32 cellular contexts compared by ENCODE assay signal in the genomic region with DNA sequence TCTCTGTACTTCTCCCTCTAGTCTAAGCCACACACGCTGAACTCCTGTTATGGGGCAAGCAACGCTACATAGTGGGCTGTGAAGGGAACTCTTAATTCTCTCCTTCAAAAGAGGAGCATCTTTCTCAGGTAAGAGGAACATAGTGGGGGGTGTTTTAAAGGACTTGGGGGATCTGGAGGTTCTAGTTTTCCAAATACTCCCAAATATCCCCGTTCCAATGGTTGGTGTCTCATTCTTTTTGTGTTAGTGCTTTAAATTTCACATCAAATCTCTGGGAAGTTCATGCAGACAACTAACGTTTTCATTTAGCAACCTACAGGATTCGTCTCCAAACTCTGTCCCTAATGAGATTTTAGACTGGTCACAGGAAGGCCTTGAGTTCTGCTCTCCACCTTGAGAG. TPM values are rescaled to one million over a fixed set of nuclear protein-coding genes. Genes with fewer than 3 reads are reported as not detected.
"Had no signal": no experiment of that assay in that cellular context is flagged by ENCODE, and none has a peak within 500 bp of the region (broad histone marks: within the 10 kb centered on the region; RNA-seq: fewer than 3 reads in every experiment).

No MANE protein-coding gene starts in this region.

- H3K4me1 ChIP-seq: neural progenitor cell, parathyroid adenoma, psoas muscle, right lobe of liver had no signal

- H3K36me3 ChIP-seq: neural progenitor cell, ovary, right lobe of liver, spleen, suprapubic skin, tibial artery, transverse colon, upper lobe of right lung, uterus had no signal

- H3K36me3 Mint-ChIP-seq: natural killer cell had no signal

- H3K27me3 Mint-ChIP-seq: progenitor cell of endocrine pancreas, type B pancreatic cell had no signal

- H3K27ac ChIP-seq: neural progenitor cell, ovary, parathyroid adenoma, psoas muscle, right lobe of liver, skin epidermis, spleen, suprapubic skin, testis, tibial artery, transverse colon, upper lobe of right lung, uterus had no signal

- H3K4me2 ChIP-seq: neural progenitor cell, smooth muscle cell had no signal

- H3K4me1 Mint-ChIP-seq: natural killer cell; stimulated activated memory B cell treated with anti-CD40 and anti-IgM and Interleukin-4, amounts not matched to agents 10 μg/mL and 1 μg/mL and 100 μg/mL, for 72 hours; stimulated activated naive CD8-positive, alpha-beta T cell treated with anti-CD3 and anti-CD28 coated beads, Interleukin-15, amount 100 ng/mL, for 72 hours had no signal

- H3K27me3 ChIP-seq: ovary, right lobe of liver, suprapubic skin, testis, tibial artery, transverse colon, upper lobe of right lung, uterus had no signal

- H3K27ac Mint-ChIP-seq: natural killer cell; neural progenitor cell; stimulated activated memory B cell treated with anti-CD40 and anti-IgM and Interleukin-4, amounts not matched to agents 10 μg/mL and 1 μg/mL and 100 μg/mL, for 72 hours; stimulated activated naive CD8-positive, alpha-beta T cell treated with anti-CD3 and anti-CD28 coated beads, Interleukin-15, amount 100 ng/mL, for 72 hours; type B pancreatic cell had no signal

- H3K9ac ChIP-seq: neural progenitor cell, parathyroid adenoma had no signal

- H3K4me3 Mint-ChIP-seq: natural killer cell; nephron; neural progenitor cell; stimulated activated memory B cell treated with anti-CD40 and anti-IgM and Interleukin-4, amounts not matched to agents 10 μg/mL and 1 μg/mL and 100 μg/mL, for 72 hours; stimulated activated naive CD8-positive, alpha-beta T cell treated with anti-CD3 and anti-CD28 coated beads, Interleukin-15, amount 100 ng/mL, for 72 hours; type B pancreatic cell had no signal

- DNase-seq: natural killer cell; occipital lobe; psoas muscle; right cardiac atrium; right lobe of liver; spleen; stimulated activated CD4-positive, alpha-beta T cell treated with anti-CD3 and anti-CD28 coated beads, Interleukin-12 subunit alpha, Interleukin-12 subunit beta, amount 100 ng/mL, for 4 hours; stimulated activated CD4-positive, alpha-beta T cell treated with anti-CD3 and anti-CD28 coated beads, Interleukin-1b, Interleukin-23, amount 100 ng/mL, for 48 hours; stimulated activated CD4-positive, alpha-beta T cell treated with anti-CD3 and anti-CD28 coated beads, Interleukin-4, amount 100 ng/mL, for 1 hour; stimulated activated CD4-positive, alpha-beta T cell treated with anti-CD3 and anti-CD28 coated beads, Interleukin-4, amount 100 ng/mL, for 4 hours; stimulated activated CD8-positive, alpha-beta memory T cell treated with anti-CD3 and anti-CD28 coated beads, Interleukin-4, amount 100 ng/mL, for 48 hours; stimulated activated naive CD4-positive, alpha-beta T cell; stimulated activated naive CD8-positive, alpha-beta T cell treated with anti-CD3 and anti-CD28 coated beads, Interleukin-15, amount 100 ng/mL, for 72 hours; stimulated activated naive CD8-positive, alpha-beta T cell treated with anti-CD3 and anti-CD28 coated beads, Interleukin-15, Interleukin-2, amounts not matched to agents 100 U/mL and 50 U/mL, for 24 hours; substantia nigra; testis; transverse colon; upper lobe of right lung; uterus had no signal

- H2AFZ ChIP-seq: neural progenitor cell, parathyroid adenoma had no signal

- H3K9me3 ChIP-seq: ovary, right lobe of liver, suprapubic skin, testis, upper lobe of right lung, uterus had no signal

- H3K4me3 ChIP-seq: neural progenitor cell, ovary, psoas muscle, right lobe of liver, skin epidermis, smooth muscle cell, spleen, suprapubic skin, testis, tibial artery, transverse colon, upper lobe of right lung, uterus had no signal

- ATAC-seq: natural killer cell; psoas muscle; right cardiac atrium; right lobe of liver; stimulated activated memory B cell treated with anti-CD40 and anti-IgM and Interleukin-4, amounts not matched to agents 10 μg/mL and 1 μg/mL and 100 μg/mL, for 72 hours; stimulated activated naive CD8-positive, alpha-beta T cell treated with anti-CD3 and anti-CD28 coated beads, Interleukin-15, amount 100 ng/mL, for 72 hours; stimulated activated naive CD8-positive, alpha-beta T cell treated with anti-CD3 and anti-CD28 coated beads, Interleukin-15, Interleukin-2, amounts not matched to agents 100 U/mL and 50 U/mL, for 24 hours; upper lobe of right lung had no signal

- H3K79me2 ChIP-seq: parathyroid adenoma had no signal

- H3K9me3 Mint-ChIP-seq: natural killer cell had no signal

RNA-seq across cellular contexts. Expression of a gene that starts 17.7 kb away (rescaled TPM):
- total RNA-seq: natural killer cell, occipital lobe, renal cortical epithelial cell, right lobe of liver, smooth muscle cell, suprapubic skin, transverse colon, upper lobe of right lung had no signal
- polyA plus RNA-seq: neural cell had no signal
